8 cellular contexts compared by ENCODE assay signal in genomic region chr9:127876026-127876763, GRCh38.
A peak's percentile ranks its signal among the peaks of the same experiment; 100 is the strongest.
DNase-seq lines count a peak whose midpoint lies in the region; ATAC-seq and TF ChIP-seq lines count a peak whose summit lies in the region.
"Had no signal": no experiment of that assay in that cellular context is flagged by ENCODE, and none has a peak within 500 bp of the region (broad histone marks: within the 10 kb centered on the region; RNA-seq: fewer than 3 reads in every experiment).

No MANE protein-coding gene starts in this region.

- H3K4me1 ChIP-seq in subcutaneous abdominal adipose tissue (ENCODE audit: control insufficient read depth in 5 of 5, insufficient read depth in 5 of 5, low read length in 5 of 5): peaks cover 3 to 49% (median 48%) of the 10 kb centered on the region in 5 donors

- no peak for ATAC-seq in GM21526 (IDR thresholded peaks at IDR 0.05; ENCODE audit: low FRiP score, unreplicated experiment)

- H3K27me3 ChIP-seq in subcutaneous abdominal adipose tissue (ENCODE audit: control insufficient read depth in 5 of 5, insufficient read depth in 4 of 5, low read length in 5 of 5): no peaks in the 10 kb centered on the region
- H3K27me3 ChIP-seq: neural progenitor cell had no signal

- H3K36me3 ChIP-seq in subcutaneous abdominal adipose tissue (ENCODE audit: control insufficient read depth in 5 of 5, insufficient read depth in 5 of 5, low read length in 5 of 5): peaks cover 0 to 20% (median 10%) of the 10 kb centered on the region in 5 donors
- H3K36me3 ChIP-seq: neural progenitor cell had no signal

- H3K9me3 ChIP-seq in subcutaneous abdominal adipose tissue (ENCODE audit: control insufficient read depth in 5 of 5, low read length in 5 of 5): no peaks in the 10 kb centered on the region

- H3K27ac ChIP-seq in subcutaneous abdominal adipose tissue (ENCODE audit: low read depth, low read length): peak overlapping the region; percentile 46
- H3K27ac ChIP-seq: neural progenitor cell had no signal

- DNase-seq in foreskin fibroblast (no peak), DMS114 treated with DMSO at 0.1 percent for 48 hours (lab: John Stamatoyannopoulos, UW; ENCODE audit: unreplicated experiment) (no peak), NCI-H1436 (lab: John Stamatoyannopoulos, UW) (no peak)
- DNase-seq: Kasumi-1 had no signal

- TF ChIP-seq CTCF in WI38 (IDR thresholded peaks at IDR 0.05; ENCODE audit: low read depth, low read length) (no peak), foreskin fibroblast (IDR thresholded peaks at IDR 0.05; ENCODE audit: low read depth, low read length) (no peak)

- H3K9ac ChIP-seq in subcutaneous abdominal adipose tissue (ENCODE audit: low read length in 5 of 5): peak overlapping the region in 2 of 5 donors; percentile 31 to 82

- H3K4me3 ChIP-seq in WI38 (ENCODE audit: low read depth, low read length): peak overlapping the region; percentile 17; the same call in 1 of the 2 replicates
- H3K4me3 ChIP-seq in foreskin fibroblast (ENCODE audit: low read depth in 1 of 2, low read length in 2 of 2): peak overlapping the region; percentile 59 to 66
- H3K4me3 ChIP-seq in subcutaneous abdominal adipose tissue (ENCODE audit: low read depth in 1 of 5, low read length in 5 of 5): peak overlapping the region in 3 of 5 donors; percentile 39 to 73 (median 61)
